ENCODE assay signal across 21 cellular contexts in genomic region chr3:127417709-127418559, GRCh38.
DNase-seq lines count a peak whose midpoint lies in the region; ATAC-seq and TF ChIP-seq lines count a peak whose summit lies in the region.
"Had no signal": no experiment of that assay in that cellular context is flagged by ENCODE, and none has a peak within 500 bp of the region (broad histone marks: within the 10 kb centered on the region; RNA-seq: fewer than 3 reads in every experiment).

No MANE protein-coding gene starts in this region.

- H3K27ac ChIP-seq in GM23248: no peak overlapping the region
- H3K27ac ChIP-seq in esophagus muscularis mucosa (replicated peaks in 1 of 4): no peak overlapping the region
- no peak overlapping the region for H3K27ac ChIP-seq in gastrocnemius medialis
- H3K27ac ChIP-seq in dorsolateral prefrontal cortex: peak overlapping the region in 15 of 59 donors; percentile 2 to 69 (median 34)
- no peak overlapping the region for H3K27ac ChIP-seq in caudate nucleus (ENCODE audit: low read depth, low read length)
- H3K27ac ChIP-seq: body of pancreas, PC-9, stomach had no signal

- H3K9me3 ChIP-seq in GM23248 (ENCODE audit: low read depth) (no peaks in the 10 kb centered on the region), esophagus muscularis mucosa (no peaks in the 10 kb centered on the region), gastrocnemius medialis (no peaks in the 10 kb centered on the region)
- H3K9me3 ChIP-seq: BE2C, body of pancreas, MG63, stomach had no signal

- TF ChIP-seq POLR2A in esophagus muscularis mucosa (IDR thresholded peaks at IDR 0.05; ENCODE audit: low read depth): no peak
- TF ChIP-seq POLR2A in gastrocnemius medialis (IDR thresholded peaks at IDR 0.05): no peak

- H3K9ac ChIP-seq in GM23248: no peak overlapping the region

- no peaks in the 10 kb centered on the region; the same call in 1 of the 2 replicates for H3K4me1 ChIP-seq in GM23248 (ENCODE audit: insufficient read depth)
- H3K4me1 ChIP-seq in esophagus muscularis mucosa: no peaks in the 10 kb centered on the region
- no peaks in the 10 kb centered on the region for H3K4me1 ChIP-seq in gastrocnemius medialis
- H3K4me1 ChIP-seq: BE2C, body of pancreas, stomach had no signal

- intact Hi-C loops in esophagus muscularis mucosa (cut with DNase I) (no loop called here), gastrocnemius medialis (cut with DNase I; ENCODE audit: low total_unique reads) (no loop called here), dorsolateral prefrontal cortex (cut with DNase I) (no loop called here)

- no peak overlapping the region for H3K4me3 ChIP-seq in GM23248
- H3K4me3 ChIP-seq in esophagus muscularis mucosa: no peak overlapping the region
- no peak overlapping the region for H3K4me3 ChIP-seq in gastrocnemius medialis
- no peak overlapping the region for H3K4me3 ChIP-seq in dorsolateral prefrontal cortex
- H3K4me3 ChIP-seq: body of pancreas, MG63, PC-9, stomach had no signal

- no peaks in the 10 kb centered on the region for H3K9me2 ChIP-seq in GM23248 (ENCODE audit: insufficient read depth)

- DNase-seq in GM23248 (peak; percentile 51), esophagus muscularis mucosa (ENCODE audit: extremely low spot score) (peak; percentile 91), islet precursor cell (peak; percentile 28), gastrocnemius medialis (peak; percentile 22 to 63), dorsolateral prefrontal cortex (no peak), caudate nucleus (lab: John Stamatoyannopoulos, UW) (no peak), SK-N-DZ (ENCODE audit: low spot score) (no peak)
- DNase-seq: activated CD8-positive, alpha-beta T cell treated with anti-CD3 and anti-CD28 coated beads, Interleukin-2, amount 10 ng/mL, durations not matched to agents 7 days and 5 days; activated effector memory CD4-positive, alpha-beta T cell treated with anti-CD3 and anti-CD28 coated beads, Interleukin-2, amount 50 U/mL, for 16 hours; activated T-cell treated with anti-CD3 and anti-CD28 coated beads for 4 hours; BE2C; GDM1; KBM-7; MG63; NCI-H510A; PC-9; stimulated activated CD8-positive, alpha-beta memory T cell treated with anti-CD3 and anti-CD28 coated beads, Interleukin-4, amount 100 ng/mL, for 48 hours; stomach had no signal

- H3K4me2 ChIP-seq in GM23248 (ENCODE audit: unreplicated experiment): no peak overlapping the region
- H3K4me2 ChIP-seq: PC-9 had no signal

- no peaks in the 10 kb centered on the region for H3K79me2 ChIP-seq in GM23248 (ENCODE audit: insufficient read depth)

- no peaks in the 10 kb centered on the region for H3F3A ChIP-seq in GM23248 (ENCODE audit: insufficient read depth)

- no peak overlapping the region for H2AFZ ChIP-seq in GM23248
- H2AFZ ChIP-seq: PC-9 had no signal

- ATAC-seq in gastrocnemius medialis (peak; percentile 56 to 64), GM21360 (IDR thresholded peaks at IDR 0.05; ENCODE audit: unreplicated experiment) (no peak)
- ATAC-seq: activated CD8-positive, alpha-beta T cell treated with anti-CD3 and anti-CD28 coated beads, Interleukin-2, amount 10 ng/mL, durations not matched to agents 7 days and 5 days; body of pancreas; natural killer cell treated with Interleukin-12 subunit alpha and Interleukin-12 subunit beta and Interleukin-15 and Interleukin-18, amount 100 ng/mL, for 72 hours had no signal

- H4K20me1 ChIP-seq in GM23248 (ENCODE audit: insufficient read depth): no peaks in the 10 kb centered on the region

- H3K36me3 ChIP-seq in GM23248 (ENCODE audit: low read depth): no peaks in the 10 kb centered on the region
- H3K36me3 ChIP-seq in esophagus muscularis mucosa: no peaks in the 10 kb centered on the region
- H3K36me3 ChIP-seq in gastrocnemius medialis: no peaks in the 10 kb centered on the region
- H3K36me3 ChIP-seq: BE2C, MG63, stomach had no signal

- in situ Hi-C loops in GM23248 (cut with MboI): no loop called here
- in situ Hi-C loops in gastrocnemius medialis (cut with MboI; ENCODE audit: low sequenced_read_pairs in 4 of 4): no loop called here

- 33 to 38% methylated on average over 10 of the region's 10 CpGs for WGBS in GM23248 (ENCODE audit: low coverage in 1 of 2, low lambda C conversion rate in 2 of 2, missing lambda C conversion rate in 2 of 2), 2 experiments
- 54% methylated on average over 10 of the region's 10 CpGs for WGBS in esophagus muscularis mucosa

- TF ChIP-seq CTCF in esophagus muscularis mucosa (IDR thresholded peaks at IDR 0.05) (no peak), gastrocnemius medialis (IDR thresholded peaks at IDR 0.05 in 4 of 5, conservative IDR thresholded peaks at IDR 0.05 in 1 of 5) (no peak), dorsolateral prefrontal cortex (IDR thresholded peaks at IDR 0.05 in 54 of 56, conservative IDR thresholded peaks at IDR 0.05 in 2 of 56; ENCODE audit: low read depth in 1 of 56, partially characterized antibody in 56 of 56) (no peak)

- H3K27me3 ChIP-seq in GM23248 (replicated peaks; ENCODE audit: insufficient read depth) (peaks cover 69% of the 10 kb centered on the region), esophagus muscularis mucosa (peaks cover 0 to 77% (median 0%) of the 10 kb centered on the region in 4 donors), gastrocnemius medialis (peaks cover 4 to 16% (median 8%) of the 10 kb centered on the region in 3 donors), dorsolateral prefrontal cortex (peaks cover 0 to 37% (median 0%) of the 10 kb centered on the region in 45 donors)
- H3K27me3 ChIP-seq: BE2C, body of pancreas had no signal

- no peak for TF ChIP-seq EP300 in esophagus muscularis mucosa (IDR thresholded peaks at IDR 0.05)

Comparison
In these comparisons a context has a peak if more than half of its experiments do, and no peak if none do; other contexts are left out.
1. DNase-seq: peak in GM23248 (single experiment), esophagus muscularis mucosa (single experiment), islet precursor cell (single experiment) and gastrocnemius medialis (2 of 2); none in dorsolateral prefrontal cortex (0 of 10), caudate nucleus (0 of 61) and SK-N-DZ (single experiment).